Comparison of ENCODE assay signal across 8 cellular contexts in genomic region chr1:66374148-66374547, GRCh38.
A peak's percentile ranks its signal among the peaks of the same experiment; 100 is the strongest.
DNase-seq lines count a peak whose midpoint lies in the region; ATAC-seq lines count a peak whose summit lies in the region.

No MANE protein-coding gene starts in this region.

- DNase-seq in kidney glomerular epithelial cell (lab: John Stamatoyannopoulos, UW) (peak; percentile 49), SKM-1 (lab: John Stamatoyannopoulos, UW; ENCODE audit: unreplicated experiment) (no peak), DMS53 (lab: John Stamatoyannopoulos, UW) (no peak), activated gamma-delta T cell treated with Interleukin-2 at 50 U/mL for 16 hours (no peak), NCI-H345 treated with DMSO at 0.1 percent for 48 hours (lab: John Stamatoyannopoulos, UW; ENCODE audit: unreplicated experiment) (no peak)

- peak; percentile 49 for ATAC-seq in GM21526 (IDR thresholded peaks at IDR 0.05; ENCODE audit: low FRiP score, unreplicated experiment)
- ATAC-seq in HG03571 (IDR thresholded peaks at IDR 0.05; ENCODE audit: unreplicated experiment) = peak; percentile 31

- peak overlapping the region; percentile 19; the same call in 1 of the 2 replicates for H3K4me3 ChIP-seq in GM08714 (ENCODE audit: low read length)
